In genomic region chr2:207044963-207045362, GRCh38 we compare ENCODE assay signal across 31 cellular contexts.
"Had no signal": no experiment of that assay in that cellular context is flagged by ENCODE, and none has a peak within 500 bp of the region (broad histone marks: within the 10 kb centered on the region; RNA-seq: fewer than 3 reads in every experiment).

No MANE protein-coding gene starts in this region.

- H3K27ac ChIP-seq: ascending aorta, breast epithelium, Peyer's patch had no signal

- H3K36me3 Mint-ChIP-seq: activated naive CD4-positive, alpha-beta T cell treated with anti-CD3 and anti-CD28 coated beads, Interleukin-2, amount 50 U/mL, for 24 hours; activated naive CD8-positive, alpha-beta T cell treated with anti-CD3 and anti-CD28 coated beads, Interleukin-2, amount 10 ng/mL, durations not matched to agents 7 days and 5 days had no signal

- H3K9me3 Mint-ChIP-seq: activated CD4-positive, alpha-beta T cell treated with anti-CD3 and anti-CD28 coated beads, Interleukin-2, amount 10 ng/mL, durations not matched to agents 24 days and 14 days; activated CD8-positive, alpha-beta T cell treated with anti-CD3 and anti-CD28 coated beads for 36 hours; activated naive CD4-positive, alpha-beta T cell treated with anti-CD3 and anti-CD28 coated beads, Interleukin-2, amount 50 U/mL, for 24 hours; activated naive CD8-positive, alpha-beta T cell treated with anti-CD3 and anti-CD28 coated beads, Interleukin-2, amount 10 ng/mL, durations not matched to agents 7 days and 5 days; activated T-cell treated with anti-CD3 and anti-CD28 coated beads, Interleukin-2, amount 50 U/mL, for 72 hours; activated T-helper 17 cell treated with anti-CD3 and anti-CD28 coated beads, Interleukin-2, amount 50 U/mL, for 72 hours had no signal

- H3K9me3 ChIP-seq: ascending aorta, breast epithelium, Peyer's patch had no signal

- H3K36me3 ChIP-seq: ascending aorta, breast epithelium, Peyer's patch had no signal

- H3K27ac Mint-ChIP-seq: activated CD4-positive, alpha-beta T cell treated with anti-CD3 and anti-CD28 coated beads, Interleukin-2, amount 10 ng/mL, durations not matched to agents 24 days and 14 days; activated CD8-positive, alpha-beta T cell treated with anti-CD3 and anti-CD28 coated beads for 36 hours; activated naive CD4-positive, alpha-beta T cell treated with anti-CD3 and anti-CD28 coated beads, Interleukin-2, amount 50 U/mL, for 24 hours; activated naive CD8-positive, alpha-beta T cell treated with anti-CD3 and anti-CD28 coated beads, Interleukin-2, amount 10 ng/mL, durations not matched to agents 7 days and 5 days; activated T-cell treated with anti-CD3 and anti-CD28 coated beads, Interleukin-2, amount 50 U/mL, for 72 hours had no signal

- ATAC-seq: activated CD8-positive, alpha-beta T cell treated with anti-CD3 and anti-CD28 coated beads for 36 hours; activated T-cell treated with anti-CD3 and anti-CD28 coated beads, Interleukin-2, amount 50 U/mL, for 72 hours; activated T-helper 17 cell treated with anti-CD3 and anti-CD28 coated beads, Interleukin-2, amount 50 U/mL, for 72 hours; PC-3 had no signal

- H3K4me3 Mint-ChIP-seq: activated CD4-positive, alpha-beta T cell treated with anti-CD3 and anti-CD28 coated beads, Interleukin-2, amount 10 ng/mL, durations not matched to agents 24 days and 14 days; activated CD8-positive, alpha-beta T cell treated with anti-CD3 and anti-CD28 coated beads for 36 hours; activated naive CD4-positive, alpha-beta T cell treated with anti-CD3 and anti-CD28 coated beads, Interleukin-2, amount 50 U/mL, for 24 hours; activated naive CD8-positive, alpha-beta T cell treated with anti-CD3 and anti-CD28 coated beads, Interleukin-2, amount 10 ng/mL, durations not matched to agents 7 days and 5 days; activated T-cell treated with anti-CD3 and anti-CD28 coated beads, Interleukin-2, amount 50 U/mL, for 72 hours; activated T-helper 17 cell treated with anti-CD3 and anti-CD28 coated beads, Interleukin-2, amount 50 U/mL, for 72 hours had no signal

- H3K4me1 ChIP-seq: breast epithelium, Peyer's patch had no signal

- DNase-seq: activated CD4-positive, alpha-beta T cell treated with anti-CD3 and anti-CD28 coated beads, Interleukin-2, amount 10 ng/mL, durations not matched to agents 24 days and 14 days; activated CD4-positive, alpha-beta T cell treated with anti-CD3 and anti-CD28 coated beads, Interleukin-2, amount 50 U/mL, for 4 hours; activated CD8-positive, alpha-beta T cell treated with anti-CD3 and anti-CD28 coated beads for 36 hours; activated effector memory CD4-positive, alpha-beta T cell treated with anti-CD3 and anti-CD28 coated beads, Interleukin-2, amount 50 U/mL, for 16 hours; activated naive CD4-positive, alpha-beta T cell; activated naive CD8-positive, alpha-beta T cell treated with anti-CD3 and anti-CD28 coated beads, Interleukin-2, amount 10 ng/mL, durations not matched to agents 7 days and 5 days; activated T-cell treated with anti-CD3 and anti-CD28 coated beads, Interleukin-2, amount 50 U/mL, for 1 hour; activated T-cell treated with anti-CD3 and anti-CD28 coated beads, Interleukin-2, amount 50 U/mL, for 72 hours; amygdala; caudate nucleus; Kasumi-1; KG1; MM.1S; MV-4-11; NCI-H1092; NCI-H1694 treated with DMSO at 0.1 percent for 48 hours; NCI-H2107; NCI-H2171; NCI-H510A; NCI-H526; NK-92 treated with Interleukin-12 subunit alpha and Interleukin-12 subunit beta, amount 100 ng/mL, for 24 hours; PC-3; Peyer's patch; RPMI8226; SHP77 treated with DMSO at 0.1 percent for 48 hours; T1000 had no signal

- H3K27me3 Mint-ChIP-seq: activated naive CD4-positive, alpha-beta T cell treated with anti-CD3 and anti-CD28 coated beads, Interleukin-2, amount 50 U/mL, for 24 hours had no signal

- FAIRE-seq: TTC549 had no signal

- H3K27me3 ChIP-seq: ascending aorta, breast epithelium, Peyer's patch had no signal

- H3K4me3 ChIP-seq: ascending aorta, breast epithelium, Peyer's patch had no signal
